In the genomic region with DNA sequence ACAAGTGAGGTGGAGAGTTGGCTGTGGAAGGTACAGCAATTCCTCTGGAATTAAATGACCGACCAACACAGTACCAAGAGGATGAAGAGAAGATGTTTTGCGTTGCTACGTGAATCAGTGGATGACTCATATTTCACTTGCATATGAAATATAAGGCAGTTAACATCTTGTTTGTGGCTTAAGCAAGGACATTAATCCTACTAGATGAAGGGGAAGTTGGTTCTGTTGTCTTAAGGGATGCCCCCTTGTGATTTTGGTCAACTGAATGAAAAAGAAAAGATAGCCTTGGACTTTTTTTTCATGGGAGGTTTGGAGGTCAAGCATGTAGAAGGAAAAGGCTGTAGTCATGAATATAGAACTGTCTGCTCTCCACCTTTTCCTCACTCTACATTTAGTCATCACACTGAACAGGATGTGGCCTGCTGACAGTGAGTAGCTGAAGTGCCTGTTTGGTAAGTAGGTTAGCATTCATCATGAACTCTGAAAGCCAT, we compare ENCODE assay signal across 1 cellular context.
TF ChIP-seq lines count a peak whose summit lies in the region.

No MANE protein-coding gene starts in this region.

TF ChIP-seq in endothelial cell of umbilical vein, 7 proteins besides CTCF, POLR2A, EP300 and RAD21 (continued from another document):
- peak; percentile 69 for TF ChIP-seq JUN (IDR thresholded peaks at IDR 0.05; ENCODE audit: borderline replicate concordance, insufficient read depth, insufficient read length, low read depth)
- no peak for TF ChIP-seq GATA2 (IDR thresholded peaks at IDR 0.05; ENCODE audit: insufficient read depth, insufficient read length, low read depth, low read length)
- TF ChIP-seq, protein P1, sequence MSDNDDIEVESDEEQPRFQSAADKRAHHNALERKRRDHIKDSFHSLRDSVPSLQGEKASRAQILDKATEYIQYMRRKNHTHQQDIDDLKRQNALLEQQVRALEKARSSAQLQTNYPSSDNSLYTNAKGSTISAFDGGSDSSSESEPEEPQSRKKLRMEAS (IDR thresholded peaks at IDR 0.05; ENCODE audit: insufficient read depth, insufficient read length) = no peak
- TF ChIP-seq MYC (IDR thresholded peaks at IDR 0.05; ENCODE audit: low read depth, low read length) = no peak
- TF ChIP-seq FOS (IDR thresholded peaks at IDR 0.05; ENCODE audit: borderline replicate concordance, insufficient read depth, low read length) = peak; percentile 90
